In genomic region chr17:6657633-6658287, GRCh38 we compare ENCODE assay signal across 11 cellular contexts. TPM values are rescaled to one million over a fixed set of nuclear protein-coding genes. Genes with fewer than 3 reads are reported as not detected.
DNase-seq lines count a peak whose midpoint lies in the region; ATAC-seq, FAIRE-seq and TF ChIP-seq lines count a peak whose summit lies in the region.
"Had no signal": no experiment of that assay in that cellular context is flagged by ENCODE, and none has a peak within 500 bp of the region (broad histone marks: within the 10 kb centered on the region; RNA-seq: fewer than 3 reads in every experiment).

No MANE protein-coding gene starts in this region.

- no peak for ATAC-seq in natural killer cell treated with Interleukin-12 subunit alpha and Interleukin-12 subunit beta and Interleukin-15 and Interleukin-18, amount 100 ng/mL, for 72 hours
- ATAC-seq in psoas muscle, result no peak
- no peak for ATAC-seq in HG03565 (IDR thresholded peaks at IDR 0.05; ENCODE audit: unreplicated experiment)

- H3K27me3 ChIP-seq in DOHH2 (ENCODE audit: control insufficient read depth, low read length) (peaks cover 5% of the 10 kb centered on the region; the same call in 1 of the 2 replicates), bronchial epithelial cell (ENCODE audit: control insufficient read depth, insufficient read depth, low read length) (no peaks in the 10 kb centered on the region), psoas muscle (ENCODE audit: insufficient read depth in 3 of 3, low read length in 2 of 3) (peaks cover 0 to 32% (median 12%) of the 10 kb centered on the region in 3 donors)

- peaks cover 37 to 55% (median 50%) of the 10 kb centered on the region in 3 donors for H3K4me1 Mint-ChIP-seq in IgD-negative memory B cell
- H3K4me1 Mint-ChIP-seq in natural killer cell treated with Interleukin-12 subunit alpha and Interleukin-12 subunit beta and Interleukin-15 and Interleukin-18, amount 100 ng/mL, for 72 hours (ENCODE audit: low read depth in 2 of 2), result peaks cover 19 to 27% of the 10 kb centered on the region in 2 donors

- H3K9me3 Mint-ChIP-seq in IgD-negative memory B cell, result no peaks in the 10 kb centered on the region
- H3K9me3 Mint-ChIP-seq in natural killer cell treated with Interleukin-12 subunit alpha and Interleukin-12 subunit beta and Interleukin-15 and Interleukin-18, amount 100 ng/mL, for 72 hours, result no peaks in the 10 kb centered on the region

- 75 to 76% (median 75%) methylated on average over 17 to 18 of the region's 18 CpGs for WGBS in psoas muscle, 3 donors

- H4K20me1 ChIP-seq in DOHH2 (ENCODE audit: control insufficient read depth, insufficient read depth, low read depth, low read length), result no peaks in the 10 kb centered on the region

- DNase-seq in bronchial epithelial cell (ENCODE audit: low read depth), result no peak
- no peak for DNase-seq in natural killer cell treated with Interleukin-12 subunit alpha and Interleukin-12 subunit beta and Interleukin-15 and Interleukin-18, amount 100 ng/mL, for 72 hours (ENCODE audit: low spot score)
- no peak for DNase-seq in NCI-H2081 (lab: John Stamatoyannopoulos, UW)
- no peak for DNase-seq in occipital lobe (lab: John Stamatoyannopoulos, UW)
- DNase-seq in psoas muscle, result no peak
- DNase-seq: DMS153, NCI-H1105 had no signal

- H3K27ac ChIP-seq in DOHH2 (ENCODE audit: low read depth, low read length), result peak overlapping the region; percentile 34
- H3K27ac ChIP-seq in psoas muscle, result no peak overlapping the region

- H3K9me2 ChIP-seq in DOHH2 (replicated peaks; ENCODE audit: control insufficient read depth, low read length), result no peaks in the 10 kb centered on the region

- peak overlapping the region; percentile 56 to 88 (median 88) for H3K27ac Mint-ChIP-seq in IgD-negative memory B cell
- H3K27ac Mint-ChIP-seq in natural killer cell treated with Interleukin-12 subunit alpha and Interleukin-12 subunit beta and Interleukin-15 and Interleukin-18, amount 100 ng/mL, for 72 hours, result no peak overlapping the region

- H3K4me2 ChIP-seq in DOHH2 (ENCODE audit: low read length), result peak overlapping the region; percentile 99

- H3K4me1 ChIP-seq in DOHH2 (ENCODE audit: control insufficient read depth, low read length) (peaks cover 68% of the 10 kb centered on the region), psoas muscle (peaks cover 7% of the 10 kb centered on the region)

- H3K4me3 ChIP-seq in DOHH2 (ENCODE audit: low read length) (peak overlapping the region; percentile 79), bronchial epithelial cell (ENCODE audit: low read depth, low read length) (peak overlapping the region; percentile 41), psoas muscle (no peak overlapping the region)

- FAIRE-seq in bronchial epithelial cell (lab: Jason Lieb, UNC), result peak; percentile 89
- FAIRE-seq: H54 had no signal

- peaks cover 2% of the 10 kb centered on the region for H3K36me3 Mint-ChIP-seq in IgD-negative memory B cell
- peaks cover 10% of the 10 kb centered on the region for H3K36me3 Mint-ChIP-seq in natural killer cell treated with Interleukin-12 subunit alpha and Interleukin-12 subunit beta and Interleukin-15 and Interleukin-18, amount 100 ng/mL, for 72 hours

- intact Hi-C loops in psoas muscle (cut with DNase I), result no loop called here

- no peak for TF ChIP-seq CTCF in DOHH2 (IDR thresholded peaks at IDR 0.05; ENCODE audit: low read depth, low read length, poor library complexity, severe bottlenecking)
- TF ChIP-seq CTCF in bronchial epithelial cell (IDR thresholded peaks at IDR 0.05; ENCODE audit: insufficient read depth, low read length, severe bottlenecking), result no peak
- no peak for TF ChIP-seq CTCF in psoas muscle (IDR thresholded peaks at IDR 0.05)

- H3K4me3 Mint-ChIP-seq in IgD-negative memory B cell, result peak overlapping the region; percentile 91 to 98 (median 93)
- peak overlapping the region; percentile 32 for H3K4me3 Mint-ChIP-seq in natural killer cell treated with Interleukin-12 subunit alpha and Interleukin-12 subunit beta and Interleukin-15 and Interleukin-18, amount 100 ng/mL, for 72 hours

- H3K36me3 ChIP-seq in DOHH2 (ENCODE audit: control insufficient read depth, low read length) (no peaks in the 10 kb centered on the region), bronchial epithelial cell (ENCODE audit: control insufficient read depth, insufficient read depth, low read length) (no peaks in the 10 kb centered on the region), psoas muscle (ENCODE audit: insufficient read depth in 1 of 2, low read depth in 1 of 2) (no peaks in the 10 kb centered on the region)

- H3K79me2 ChIP-seq in DOHH2 (ENCODE audit: control insufficient read depth, low read length), result peaks cover 8% of the 10 kb centered on the region

- H3F3A ChIP-seq in DOHH2 (ENCODE audit: control insufficient read depth, insufficient read depth), result peaks cover 13% of the 10 kb centered on the region

- H3K9me3 ChIP-seq in DOHH2 (ENCODE audit: control insufficient read depth, insufficient read depth, low read length), result no peaks in the 10 kb centered on the region
- H3K9me3 ChIP-seq in psoas muscle, result no peaks in the 10 kb centered on the region

- H3K27me3 Mint-ChIP-seq in IgD-negative memory B cell, result no peaks in the 10 kb centered on the region
- peaks cover 57 to 80% of the 10 kb centered on the region in 2 donors for H3K27me3 Mint-ChIP-seq in natural killer cell treated with Interleukin-12 subunit alpha and Interleukin-12 subunit beta and Interleukin-15 and Interleukin-18, amount 100 ng/mL, for 72 hours

RNA-seq across cellular contexts. Expression of gene C17orf100, which starts 6.2 kb away (rescaled TPM):
- polyA plus RNA-seq in IgD-negative memory B cell (8.0 TPM), psoas muscle (1 to 10 TPM in 2 of 3 donors, under 1 TPM in 1; 0.61 to 1.4 (median 1.3) TPM)
- total RNA-seq in bronchial epithelial cell (0.13 and 0.53 TPM in 2 replicates), occipital lobe (2.3 TPM), psoas muscle (under 1 TPM; 0.34 to 0.77 (median 0.65) TPM)
- total RNA-seq in natural killer cell treated with Interleukin-12 subunit alpha and Interleukin-12 subunit beta and Interleukin-15 and Interleukin-18, amount 100 ng/mL, for 72 hours, result 1 to 10 TPM; 1.0 to 1.5 TPM

RNA-seq across cellular contexts. Expression of gene MED31, which starts 6.4 kb away (rescaled TPM):
- 33.3 TPM for polyA plus RNA-seq in IgD-negative memory B cell
- 11.1 and 11.6 TPM in 2 replicates for total RNA-seq in bronchial epithelial cell
- 10 to 100 TPM; 17.3 to 25.3 TPM for total RNA-seq in natural killer cell treated with Interleukin-12 subunit alpha and Interleukin-12 subunit beta and Interleukin-15 and Interleukin-18, amount 100 ng/mL, for 72 hours
- total RNA-seq in occipital lobe, result 16.1 TPM
- total RNA-seq in psoas muscle, result 10 to 100 TPM; 12.2 to 12.8 (median 12.7) TPM
- polyA plus RNA-seq in psoas muscle, result 10 to 100 TPM; 12.7 to 55.2 (median 22.0) TPM

RNA-seq across cellular contexts. Expression of gene TXNDC17, which starts 16.9 kb away (rescaled TPM):
- polyA plus RNA-seq in IgD-negative memory B cell (81.7 TPM), psoas muscle (100 to 1,000 TPM in 2 of 3 donors, 10 to 100 TPM in 1; 81.1 to 159 (median 100) TPM)
- total RNA-seq in bronchial epithelial cell (222 and 317 TPM in 2 replicates), occipital lobe (13.3 TPM), psoas muscle (10 to 100 TPM; 27.5 to 41.1 (median 30.9) TPM)
- 100 to 1,000 TPM in 1 of 2 donors, 10 to 100 TPM in 1; 75.9 to 106 TPM for total RNA-seq in natural killer cell treated with Interleukin-12 subunit alpha and Interleukin-12 subunit beta and Interleukin-15 and Interleukin-18, amount 100 ng/mL, for 72 hours

RNA-seq across cellular contexts. Expression of gene KIAA0753, which starts 17.2 kb away (rescaled TPM):
- polyA plus RNA-seq in IgD-negative memory B cell, result 4.0 TPM
- 6.6 and 9.2 TPM in 2 replicates for total RNA-seq in bronchial epithelial cell
- total RNA-seq in natural killer cell treated with Interleukin-12 subunit alpha and Interleukin-12 subunit beta and Interleukin-15 and Interleukin-18, amount 100 ng/mL, for 72 hours, result 10 to 100 TPM; 16.0 to 29.7 TPM
- 28.4 TPM for total RNA-seq in occipital lobe
- total RNA-seq in psoas muscle, result 1 to 10 TPM; 2.7 to 4.3 (median 3.0) TPM
- 1 to 10 TPM; 2.4 to 4.7 (median 3.5) TPM for polyA plus RNA-seq in psoas muscle

RNA-seq across cellular contexts. Expression of gene SLC13A5, which starts 55.4 kb away (rescaled TPM):
- polyA plus RNA-seq in IgD-negative memory B cell (0.30 TPM), psoas muscle (under 1 TPM in 2 of 3 donors, not detected in 1; 0.01 to 0.03 TPM)
- total RNA-seq in bronchial epithelial cell (0.38 and 0.53 TPM in 2 replicates), occipital lobe (not detected), psoas muscle (under 1 TPM in 1 of 4 donors, not detected in 3; 0.17 TPM)
- total RNA-seq in natural killer cell treated with Interleukin-12 subunit alpha and Interleukin-12 subunit beta and Interleukin-15 and Interleukin-18, amount 100 ng/mL, for 72 hours, result not detected

Comparison
In these comparisons a context has a peak if more than half of its experiments do, and no peak if none do; other contexts are left out.
1. H3K27ac Mint-ChIP-seq: peak in IgD-negative memory B cell (3 of 3); none in natural killer cell treated with Interleukin-12 subunit alpha and Interleukin-12 subunit beta and Interleukin-15 and Interleukin-18, amount 100 ng/mL, for 72 hours (0 of 2).